In the genomic region with DNA sequence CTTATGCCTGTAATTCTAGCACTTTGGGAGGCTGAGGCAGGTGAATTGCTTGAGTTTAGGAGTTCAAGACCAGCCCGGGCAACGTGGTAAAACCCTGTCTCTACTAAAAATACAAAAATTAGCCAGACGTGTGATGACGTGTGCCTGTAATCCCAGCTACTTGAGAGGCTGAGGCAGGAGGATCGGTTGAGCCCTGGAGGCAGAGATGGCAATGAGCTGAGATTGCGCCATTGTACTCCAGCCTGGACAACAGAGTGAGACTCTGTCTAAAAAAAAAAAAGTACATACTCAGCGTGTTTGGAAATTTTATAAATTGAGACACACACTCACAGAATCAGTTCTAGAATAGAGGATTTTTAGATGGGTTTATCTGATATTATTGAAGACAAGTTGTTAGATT, we compare ENCODE assay signal across 22 cellular contexts. TPM values are rescaled to one million over a fixed set of nuclear protein-coding genes. Genes with fewer than 3 reads are reported as not detected.
DNase-seq lines count a peak whose midpoint lies in the region; ATAC-seq, FAIRE-seq and TF ChIP-seq lines count a peak whose summit lies in the region.
"Had no signal": no experiment of that assay in that cellular context is flagged by ENCODE, and none has a peak within 500 bp of the region (broad histone marks: within the 10 kb centered on the region; RNA-seq: fewer than 3 reads in every experiment).

No MANE protein-coding gene starts in this region.

- H3K23ac ChIP-seq in trophoblast cell (ENCODE audit: low read length) = no peak overlapping the region

- no peak overlapping the region for H4K12ac ChIP-seq in trophoblast cell (ENCODE audit: low read depth, low read length)

- H3K4me3 ChIP-seq in A549 (no peak overlapping the region), trophoblast cell (ENCODE audit: low read depth, low read length) (no peak overlapping the region), upper lobe of right lung (no peak overlapping the region), esophagus squamous epithelium (no peak overlapping the region), Caco-2 (ENCODE audit: low read depth, low read length) (no peak overlapping the region)
- H3K4me3 ChIP-seq: BLaER1, GM12878 had no signal

- no peaks in the 10 kb centered on the region for H3K79me2 ChIP-seq in trophoblast cell (ENCODE audit: control insufficient read depth, insufficient read depth, low read length, poor library complexity)

- TF ChIP-seq POLR2A in A549 (IDR thresholded peaks at IDR 0.05; ENCODE audit: low read length) (no peak), esophagus squamous epithelium (IDR thresholded peaks at IDR 0.05) (no peak)

- H3K9me3 Mint-ChIP-seq in Caco-2 (ENCODE audit: unreplicated experiment) = no peaks in the 10 kb centered on the region
- H3K9me3 Mint-ChIP-seq: CD4-positive, alpha-beta T cell; CD8-positive, alpha-beta T cell had no signal

- H3K27ac ChIP-seq in A549 = no peak overlapping the region
- H3K27ac ChIP-seq in trophoblast cell (ENCODE audit: low read depth, low read length) = no peak overlapping the region
- no peak overlapping the region for H3K27ac ChIP-seq in upper lobe of right lung
- no peak overlapping the region for H3K27ac ChIP-seq in esophagus squamous epithelium
- H3K27ac ChIP-seq: 22Rv1, BLaER1 had no signal

- POLR2A ChIA-PET in A549 (lab: Yijun Ruan, JAX) (no interaction called here), Caco-2 (lab: Charles Lee) (no interaction called here)

- no peaks in the 10 kb centered on the region for H3K79me1 ChIP-seq in trophoblast cell (ENCODE audit: low read length)

- H2AK5ac ChIP-seq in trophoblast cell (ENCODE audit: low read length) = no peak overlapping the region

- no peak for TF ChIP-seq EP300 in A549 (IDR thresholded peaks at IDR 0.05)

- BruUV-seq in Caco-2 (replicated peaks; lab: Mats Ljungman, UMichigan) = no TSS peak

- no peak overlapping the region for H3K4me3 Mint-ChIP-seq in Caco-2 (ENCODE audit: unreplicated experiment)
- H3K4me3 Mint-ChIP-seq: CD4-positive, alpha-beta T cell; CD8-positive, alpha-beta T cell had no signal

- H3K27me3 ChIP-seq in trophoblast cell (ENCODE audit: insufficient read depth, low read length) (no peaks in the 10 kb centered on the region), upper lobe of right lung (no peaks in the 10 kb centered on the region), esophagus squamous epithelium (peaks cover 0 to 11% (median 0%) of the 10 kb centered on the region in 4 donors), Caco-2 (replicated peaks; ENCODE audit: control insufficient read depth, insufficient read depth, low read length) (no peaks in the 10 kb centered on the region)
- H3K27me3 ChIP-seq: BE2C, BLaER1 had no signal

- H3K36me3 ChIP-seq in trophoblast cell (ENCODE audit: control insufficient read depth in 1 of 2, insufficient read depth in 2 of 2, low read length in 2 of 2) (peaks cover 1 to 6% of the 10 kb centered on the region in 2 experiments), upper lobe of right lung (no peaks in the 10 kb centered on the region), esophagus squamous epithelium (no peaks in the 10 kb centered on the region), Caco-2 (ENCODE audit: control insufficient read depth, insufficient read depth, low read length) (no peaks in the 10 kb centered on the region)
- H3K36me3 ChIP-seq: BE2C, BLaER1 had no signal

- H4K91ac ChIP-seq in trophoblast cell (ENCODE audit: low read depth, low read length) = no peak overlapping the region

- no peak overlapping the region for H2AFZ ChIP-seq in trophoblast cell (ENCODE audit: insufficient read depth, low read length, poor library complexity)

- H3K4me1 ChIP-seq in A549 = no peaks in the 10 kb centered on the region
- H3K4me1 ChIP-seq in trophoblast cell (ENCODE audit: control insufficient read depth in 1 of 2, insufficient read depth in 2 of 2, low read length in 2 of 2) = no peaks in the 10 kb centered on the region
- H3K4me1 ChIP-seq in upper lobe of right lung = no peaks in the 10 kb centered on the region
- H3K4me1 ChIP-seq in esophagus squamous epithelium = no peaks in the 10 kb centered on the region
- no peaks in the 10 kb centered on the region for H3K4me1 ChIP-seq in Caco-2
- H3K4me1 ChIP-seq: BE2C, BLaER1 had no signal

- H3K18ac ChIP-seq in trophoblast cell (ENCODE audit: low read length) = no peak overlapping the region

- H2BK5ac ChIP-seq in trophoblast cell (ENCODE audit: low read depth, low read length, poor library complexity) = no peak overlapping the region

- ATAC-seq in A549 = no peak
- ATAC-seq in upper lobe of right lung = no peak
- ATAC-seq: CD8-positive, alpha-beta T cell; GM12878 had no signal

- TF ChIP-seq RAD21 in A549 (conservative IDR thresholded peaks at IDR 0.05 in 1 of 2, IDR thresholded peaks at IDR 0.05 in 1 of 2) = no peak

- H3K9ac ChIP-seq in trophoblast cell (ENCODE audit: low read length) = no peak overlapping the region
- H3K9ac ChIP-seq: BLaER1 had no signal

- CTCF ChIA-PET in A549 (lab: Yijun Ruan, JAX) (interaction anchor here (1.9 kb wide), 1 partner anchor 14 kb away, joined by 4 read pairs; no protein-coding TSS in a partner anchor), Caco-2 (lab: Charles Lee) (no interaction called here)

- H4K8ac ChIP-seq in trophoblast cell (ENCODE audit: low read depth, low read length) = no peak overlapping the region

- H3K27ac Mint-ChIP-seq in Caco-2 (ENCODE audit: unreplicated experiment) = no peak overlapping the region
- H3K27ac Mint-ChIP-seq: CD4-positive, alpha-beta T cell; CD8-positive, alpha-beta T cell had no signal

- H2BK12ac ChIP-seq in trophoblast cell (ENCODE audit: low read length) = no peak overlapping the region

- FAIRE-seq in A549 (lab: Jason Lieb, UNC) = no peak
- FAIRE-seq: GM12878, GM12892, GM18507 had no signal

- DNase-seq in A549 (ENCODE audit: low read depth in 1 of 2, low spot score in 1 of 2) (no peak), trophoblast cell (peak; percentile 90 to 94), upper lobe of right lung (peak; percentile 5), esophagus squamous epithelium (lab: John Stamatoyannopoulos, UW) (no peak), Caco-2 (no peak)
- DNase-seq: ACHN; BE2C; C1 segment of cervical spinal cord; CD4-positive, alpha-beta T cell; CD8-positive, alpha-beta T cell; DMS 273 treated with DMSO at 0.1 percent for 48 hours; DMS153; DMS53; DMS79; DND-41; EL; GDM1 had no signal

- no peak overlapping the region for H2BK120ac ChIP-seq in trophoblast cell (ENCODE audit: insufficient read depth, low read length, poor library complexity)

- H3K36me3 Mint-ChIP-seq in Caco-2 (ENCODE audit: insufficient read depth, unreplicated experiment) = peaks cover 2% of the 10 kb centered on the region
- H3K36me3 Mint-ChIP-seq: CD8-positive, alpha-beta T cell had no signal

- H3K27me3 Mint-ChIP-seq in Caco-2 (ENCODE audit: insufficient read depth, unreplicated experiment) = peaks cover 10% of the 10 kb centered on the region

- H3K14ac ChIP-seq in trophoblast cell (ENCODE audit: low read length) = no peak overlapping the region

- TF ChIP-seq CTCF in A549 (IDR thresholded peaks at IDR 0.05) (no peak), upper lobe of right lung (IDR thresholded peaks at IDR 0.05) (no peak), esophagus squamous epithelium (IDR thresholded peaks at IDR 0.05) (no peak), Caco-2 (IDR thresholded peaks at IDR 0.05; ENCODE audit: insufficient read depth in 1 of 2, low read depth in 1 of 2, low read length in 1 of 2, severe bottlenecking in 1 of 2, unreplicated experiment in 1 of 2) (no peak)

- intact Hi-C loops in upper lobe of right lung (cut with DNase I) (no loop called here), esophagus squamous epithelium (cut with DNase I) (no loop called here), Caco-2 (cut with micrococcal nuclease; ENCODE audit: unreplicated experiment) (no loop called here)

- H3K9me3 ChIP-seq in A549 = no peaks in the 10 kb centered on the region
- peaks cover 2% of the 10 kb centered on the region for H3K9me3 ChIP-seq in trophoblast cell (ENCODE audit: insufficient read depth, low read depth, low read length)
- no peaks in the 10 kb centered on the region for H3K9me3 ChIP-seq in upper lobe of right lung
- no peaks in the 10 kb centered on the region for H3K9me3 ChIP-seq in esophagus squamous epithelium
- no peaks in the 10 kb centered on the region for H3K9me3 ChIP-seq in Caco-2
- H3K9me3 ChIP-seq: BE2C, BLaER1 had no signal

- no peak overlapping the region for H3K4ac ChIP-seq in trophoblast cell (ENCODE audit: low read depth, low read length)

- WGBS in A549 (ENCODE audit: missing lambda C conversion rate) = 74% methylated on average over 7 of the region's 7 CpGs
- WGBS in trophoblast cell (ENCODE audit: extremely low coverage, insufficient coverage, insufficient read length) = no CpG with 5 or more reads among the region's 7 CpGs
- WGBS in esophagus squamous epithelium, 2 donors = 71 to 84% methylated on average over 7 of the region's 7 CpGs

- H3K4me2 ChIP-seq in A549 (no peak overlapping the region), trophoblast cell (ENCODE audit: low read length) (no peak overlapping the region)
- H3K4me2 ChIP-seq: BLaER1 had no signal

- no peaks in the 10 kb centered on the region for H3K4me1 Mint-ChIP-seq in Caco-2 (ENCODE audit: low read depth, unreplicated experiment)

TF ChIP-seq in A549, 52 proteins besides CTCF, POLR2A, EP300 and RAD21:
- TF ChIP-seq RCOR1 (IDR thresholded peaks at IDR 0.05; ENCODE audit: low read depth, low read length) = no peak
- TF ChIP-seq MAFK (IDR thresholded peaks at IDR 0.05; ENCODE audit: partially characterized antibody) = peak; percentile 11

RNA-seq across cellular contexts. Expression of gene GIGYF2, which starts 17.1 kb away (rescaled TPM):
- 46.3 and 46.9 TPM in 2 replicates for polyA plus RNA-seq in A549 (2011; rRNA removed)
- 8.3 and 12.0 TPM in 2 replicates for polyA plus RNA-seq in A549 (2012; cell fraction: cytosol; rRNA removed)
- polyA plus RNA-seq in A549 (2012; cell fraction: nucleus; rRNA removed) = 15.5 and 16.6 TPM in 2 replicates
- 28.8 to 31.9 TPM (median 31.2 TPM) in 3 replicates for polyA plus RNA-seq in A549 (2017; fragmentation: RNase III; extraction: RNeasy Plus Mini Kit Qiagen cat#74134 plus additional on column Dnase treatment)
- polyA minus RNA-seq in A549 (2011; rRNA and poly(A)+ RNA removed) = 80.1 and 86.7 TPM in 2 replicates
- polyA plus RNA-seq in trophoblast cell (2013) = 38.9 and 40.7 TPM in 2 replicates
- total RNA-seq in upper lobe of right lung = 70.5 TPM
- total RNA-seq in esophagus squamous epithelium = 10 to 100 TPM; 48.7 to 79.0 (median 62.0) TPM
- 39.0 and 40.4 TPM in 2 replicates for total RNA-seq in Caco-2 (2022)

RNA-seq across cellular contexts. Expression of gene EFHD1, which starts 46.6 kb away (rescaled TPM):
- polyA plus RNA-seq in A549 (2011; rRNA removed) (2.3 and 2.6 TPM in 2 replicates), A549 (2017; fragmentation: RNase III; extraction: RNeasy Plus Mini Kit Qiagen cat#74134 plus additional on column Dnase treatment) (1.3 to 1.5 TPM (median 1.4 TPM) in 3 replicates)
- 1.6 TPM in 2 replicates for polyA plus RNA-seq in A549 (2012; cell fraction: cytosol; rRNA removed)
- 0.73 and 1.7 TPM in 2 replicates for polyA plus RNA-seq in A549 (2012; cell fraction: nucleus; rRNA removed)
- polyA minus RNA-seq in A549 (2011; rRNA and poly(A)+ RNA removed) = 1.2 and 2.1 TPM in 2 replicates
- polyA plus RNA-seq in trophoblast cell (2013) = 69.8 and 75.6 TPM in 2 replicates
- total RNA-seq in upper lobe of right lung (10.7 TPM), esophagus squamous epithelium (10 to 100 TPM in 1 of 4 donors, 1 to 10 TPM in 2, under 1 TPM in 1; 0.30 to 10.1 (median 2.3) TPM), Caco-2 (2022) (4.1 and 4.2 TPM in 2 replicates)
- total RNA-seq: CD4-positive, alpha-beta T cell; GM12878 had no signal

Comparison
In these comparisons a context has a peak if more than half of its experiments do, and no peak if none do; other contexts are left out.
1. DNase-seq: peak in trophoblast cell (2 of 2) and upper lobe of right lung (single experiment); none in A549 (0 of 2), esophagus squamous epithelium (single experiment) and Caco-2 (0 of 2).